Comparison of ENCODE assay signal across 9 cellular contexts in the genomic region with DNA sequence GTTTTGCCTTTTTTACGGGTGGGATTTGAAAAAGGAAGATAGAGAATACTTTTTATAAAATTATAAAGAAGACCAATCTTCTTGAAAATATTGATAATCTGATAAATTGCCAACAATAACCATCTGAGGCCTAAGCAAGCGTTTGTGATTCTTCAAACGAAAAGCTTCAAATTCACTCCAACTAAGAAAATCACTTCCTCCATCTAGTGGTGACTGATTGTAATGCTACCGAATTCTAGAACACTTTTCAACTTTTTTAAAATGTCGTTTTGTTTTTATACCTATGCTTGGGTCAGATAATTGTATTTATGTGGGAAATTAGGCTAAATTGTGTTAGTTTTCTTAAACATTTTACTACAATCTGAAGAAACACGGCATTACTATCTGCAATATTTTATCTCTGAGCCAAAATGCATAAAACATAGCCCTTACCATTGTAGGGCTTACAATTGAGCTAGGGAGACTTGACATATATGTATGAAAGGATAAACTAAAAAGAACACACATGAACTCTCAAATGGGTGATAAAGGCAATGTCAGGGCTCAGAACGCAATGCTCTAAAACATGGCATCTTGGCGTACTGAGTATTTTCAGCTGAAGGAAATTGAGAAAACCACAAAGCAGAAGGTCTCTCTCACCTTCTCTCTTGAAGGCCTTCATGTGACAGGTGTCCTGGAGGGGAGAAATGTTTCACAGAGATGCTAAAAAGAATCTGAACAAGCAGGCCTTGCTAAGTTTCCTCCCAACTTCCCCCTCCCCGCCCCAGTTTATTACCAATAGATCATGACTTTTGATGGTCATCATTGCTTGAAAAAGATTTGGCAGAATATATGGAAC. TPM values are rescaled to one million over a fixed set of nuclear protein-coding genes. Genes with fewer than 3 reads are reported as not detected.
DNase-seq lines count a peak whose midpoint lies in the region; ATAC-seq and TF ChIP-seq lines count a peak whose summit lies in the region.
"Had no signal": no experiment of that assay in that cellular context is flagged by ENCODE, and none has a peak within 500 bp of the region (broad histone marks: within the 10 kb centered on the region; RNA-seq: fewer than 3 reads in every experiment).

No MANE protein-coding gene starts in this region.

- H3K79me2 ChIP-seq in OCI-LY7 (ENCODE audit: insufficient read depth, low read depth, low read length), result no peaks in the 10 kb centered on the region

- no peaks in the 10 kb centered on the region for H3K4me1 Mint-ChIP-seq in nephron

- no peaks in the 10 kb centered on the region for H3K4me1 ChIP-seq in OCI-LY7 (ENCODE audit: insufficient read depth, low read length, poor library complexity, severe bottlenecking)

- H3K9me2 ChIP-seq in OCI-LY7 (ENCODE audit: insufficient read depth, low read length), result no peaks in the 10 kb centered on the region

- no peak overlapping the region for H3K27ac ChIP-seq in OCI-LY7 (ENCODE audit: low read depth, low read length, poor library complexity, severe bottlenecking)

- intact Hi-C loops in OCI-LY7 (cut with micrococcal nuclease; ENCODE audit: unreplicated experiment), result loop anchor here (5.0 kb wide), 1 partner anchor 145 kb away; no protein-coding TSS in a partner anchor

- no peak overlapping the region for H3K4me3 ChIP-seq in OCI-LY7 (ENCODE audit: low read depth, low read length, poor library complexity, severe bottlenecking)

- peak; percentile 92 for TF ChIP-seq CTCF in OCI-LY7 (conservative IDR thresholded peaks at IDR 0.05; ENCODE audit: low read length)
- TF ChIP-seq CTCF in nephron (IDR thresholded peaks at IDR 0.05; ENCODE audit: unreplicated experiment in 3 of 3), result peak; percentile 68 to 78 (median 71)
- no peak for TF ChIP-seq CTCF in omental fat pad (IDR thresholded peaks at IDR 0.05)

- H3K9me3 ChIP-seq in OCI-LY7 (ENCODE audit: low read length), result 0 out of 2 replicates have a peak, but pooled peaks cover 9% of the 10 kb centered on the region

- no peak overlapping the region for H3K4me3 Mint-ChIP-seq in nephron
- H3K4me3 Mint-ChIP-seq: T-helper 1 cell treated with Interleukin-12 subunit alpha and Interleukin-12 subunit beta and Interleukin-4 antibody, amounts not matched to agents 30 μg/mL and 1 μg/mL, for 36 hours had no signal

- H3K36me3 ChIP-seq in OCI-LY7 (ENCODE audit: insufficient read depth, low read length), result no peaks in the 10 kb centered on the region

- H2AFZ ChIP-seq in OCI-LY7 (ENCODE audit: low read length), result peak overlapping the region; percentile 12; the same call in 1 of the 2 replicates

- no peak overlapping the region for H3K4me2 ChIP-seq in OCI-LY7 (ENCODE audit: low read length)

- H4K20me1 ChIP-seq in OCI-LY7 (ENCODE audit: insufficient read depth, low read length), result no peaks in the 10 kb centered on the region

- ATAC-seq in GM18909 (IDR thresholded peaks at IDR 0.05; ENCODE audit: poor library complexity, unreplicated experiment) (peak; percentile 77), omental fat pad (ENCODE audit: low FRiP score) (no peak)

- no peak overlapping the region for H3K27ac Mint-ChIP-seq in nephron
- H3K27ac Mint-ChIP-seq: T-helper 1 cell treated with Interleukin-12 subunit alpha and Interleukin-12 subunit beta and Interleukin-4 antibody, amounts not matched to agents 30 μg/mL and 1 μg/mL, for 36 hours had no signal

- DNase-seq in COR-L47 (lab: John Stamatoyannopoulos, UW), result peak; percentile 58
- DNase-seq in HT-29 (ENCODE audit: low spot score), result peak; percentile 35
- DNase-seq in OCI-LY7 (ENCODE audit: low spot score), result peak; percentile 43
- DNase-seq in dermis microvascular lymphatic vessel endothelial cell (ENCODE audit: low read depth in 2 of 2), result peak; percentile 16 to 34
- DNase-seq in activated CD8-positive, alpha-beta memory T cell treated with anti-CD3 and anti-CD28 coated beads for 24 hours, result no peak
- DNase-seq in omental fat pad (ENCODE audit: low spot score), result no peak

- no peaks in the 10 kb centered on the region for H3K9me3 Mint-ChIP-seq in nephron
- H3K9me3 Mint-ChIP-seq: T-helper 1 cell treated with Interleukin-12 subunit alpha and Interleukin-12 subunit beta and Interleukin-4 antibody, amounts not matched to agents 30 μg/mL and 1 μg/mL, for 36 hours had no signal

- POLR2A ChIA-PET in OCI-LY7 (lab: Charles Lee), result interaction anchor here (0.6 kb wide), 1 partner anchor 709 kb away, joined by 3 read pairs; no protein-coding TSS in a partner anchor

- H3K27me3 Mint-ChIP-seq in nephron (ENCODE audit: low read depth), result no peaks in the 10 kb centered on the region

- CTCF ChIA-PET in OCI-LY7 (lab: Charles Lee; ENCODE audit: unreplicated experiment), result no interaction called here

- BruUV-seq in OCI-LY7 (replicated peaks; lab: Mats Ljungman, UMichigan), result no TSS peak

- no peaks in the 10 kb centered on the region for H3K36me3 Mint-ChIP-seq in nephron (ENCODE audit: low read depth)

RNA-seq across cellular contexts. Expression of a gene that starts 36.8 kb away (rescaled TPM):
- total RNA-seq in HT-29 (2014; rRNA removed; shearing (Covaris generic)), result 3.7 and 6.0 TPM in 2 replicates
- total RNA-seq in OCI-LY7 (2014; rRNA removed; shearing (Covaris generic)), result 22.3 and 22.7 TPM in 2 replicates
- total RNA-seq in OCI-LY7 (2022) (43.0 and 43.9 TPM in 2 replicates), dermis microvascular lymphatic vessel endothelial cell (10.1 and 10.5 TPM in 2 replicates), omental fat pad (10 to 100 TPM in 2 of 4 donors, 1 to 10 TPM in 2; 7.8 to 16.4 (median 9.8) TPM)

Comparison
In these comparisons a context has a peak if more than half of its experiments do, and no peak if none do; other contexts are left out.
1. DNase-seq: peak in COR-L47 (single experiment), HT-29 (single experiment), OCI-LY7 (single experiment) and dermis microvascular lymphatic vessel endothelial cell (2 of 2); none in activated CD8-positive, alpha-beta memory T cell treated with anti-CD3 and anti-CD28 coated beads for 24 hours (single experiment) and omental fat pad (single experiment).
2. CTCF ChIP-seq: peak in OCI-LY7 (single experiment) and nephron (3 of 3); none in omental fat pad (0 of 3).